ENCODE assay signal across 18 cellular contexts in the genomic region with DNA sequence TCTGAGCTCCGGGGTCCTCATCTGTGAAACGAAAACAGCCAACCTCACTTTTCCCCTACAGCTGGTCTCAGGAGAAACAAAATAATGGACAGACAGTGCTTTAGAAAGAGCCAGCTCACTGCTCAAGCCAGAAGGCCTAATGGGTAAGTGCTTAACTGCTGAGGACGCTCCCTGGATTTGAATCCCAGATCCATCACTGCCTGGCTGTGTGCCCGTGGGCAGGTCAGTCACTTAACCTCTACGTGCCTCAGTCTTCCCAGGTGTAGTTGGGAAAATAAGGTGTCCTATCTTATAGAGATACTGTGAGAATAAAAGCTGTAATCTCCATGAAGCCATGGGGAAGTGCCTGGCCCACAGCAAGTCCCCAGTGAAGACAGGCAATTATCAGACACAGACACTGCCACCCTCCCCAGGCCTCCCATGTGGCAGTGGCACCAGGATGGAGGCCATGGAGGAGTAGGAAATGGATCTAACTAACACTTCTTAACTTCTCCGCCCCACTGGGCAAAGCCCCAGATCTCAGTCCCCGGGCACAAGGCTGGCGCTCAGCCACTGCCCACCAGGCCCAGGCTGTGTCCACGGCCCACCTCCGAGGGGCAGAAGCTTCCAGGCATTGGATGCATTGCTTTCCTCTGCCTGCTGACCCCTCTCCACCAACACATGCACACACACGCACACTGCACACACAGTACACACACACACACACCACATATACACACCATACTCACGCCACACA. TPM values are rescaled to one million over a fixed set of nuclear protein-coding genes. Genes with fewer than 3 reads are reported as not detected.
DNase-seq lines count a peak whose midpoint lies in the region; ATAC-seq and TF ChIP-seq lines count a peak whose summit lies in the region.
"Had no signal": no experiment of that assay in that cellular context is flagged by ENCODE, and none has a peak within 500 bp of the region (broad histone marks: within the 10 kb centered on the region; RNA-seq: fewer than 3 reads in every experiment).

No MANE protein-coding gene starts in this region.

- no peak overlapping the region for H3K23ac ChIP-seq in trophoblast cell (ENCODE audit: low read length)

- H3K27ac Mint-ChIP-seq in activated CD4-positive, alpha-beta T cell treated with anti-CD3 and anti-CD28 coated beads, Interleukin-2, amount 10 ng/mL, durations not matched to agents 24 days and 14 days, result peak overlapping the region; percentile 27
- peak overlapping the region; percentile 11 for H3K27ac Mint-ChIP-seq in central memory CD8-positive, alpha-beta T cell (ENCODE audit: low read depth)
- no peak overlapping the region for H3K27ac Mint-ChIP-seq in activated naive CD4-positive, alpha-beta T cell treated with anti-CD3 and anti-CD28 coated beads, Interleukin-2, amount 10 ng/mL, durations not matched to agents 7 days and 5 days
- no peak overlapping the region for H3K27ac Mint-ChIP-seq in mesothelial cell of epicardium
- H3K27ac Mint-ChIP-seq: activated CD4-positive, alpha-beta memory T cell treated with anti-CD3 and anti-CD28 coated beads, Interleukin-2, amount 10 ng/mL, durations not matched to agents 7 days and 5 days; activated T-cell treated with anti-CD3 and anti-CD28 coated beads, Interleukin-2, amount 50 U/mL, for 24 hours; CD8-positive, alpha-beta T cell had no signal

- no peak overlapping the region for H3K9ac ChIP-seq in trophoblast cell (ENCODE audit: low read length)

- H2AK5ac ChIP-seq in trophoblast cell (ENCODE audit: low read length), result no peak overlapping the region

- intact Hi-C loops in activated CD4-positive, alpha-beta T cell treated with anti-CD3 and anti-CD28 coated beads, Interleukin-2, amount 10 ng/mL, durations not matched to agents 24 days and 14 days (cut with micrococcal nuclease), result no loop called here

- H3K9me3 ChIP-seq in trophoblast cell (ENCODE audit: insufficient read depth, low read depth, low read length), result peaks cover 5% of the 10 kb centered on the region
- H3K9me3 ChIP-seq: tibial artery had no signal

- H3K14ac ChIP-seq in trophoblast cell (ENCODE audit: low read length), result no peak overlapping the region

- H4K91ac ChIP-seq in trophoblast cell (ENCODE audit: low read depth, low read length), result no peak overlapping the region

- peaks cover 0 to 2% of the 10 kb centered on the region in 2 experiments for H3K36me3 ChIP-seq in trophoblast cell (ENCODE audit: control insufficient read depth in 1 of 2, insufficient read depth in 2 of 2, low read length in 2 of 2)

- no peak overlapping the region for H3K4ac ChIP-seq in trophoblast cell (ENCODE audit: low read depth, low read length)

- H3K4me1 Mint-ChIP-seq in activated CD4-positive, alpha-beta T cell treated with anti-CD3 and anti-CD28 coated beads, Interleukin-2, amount 10 ng/mL, durations not matched to agents 24 days and 14 days, result peaks cover 18% of the 10 kb centered on the region
- H3K4me1 Mint-ChIP-seq in central memory CD8-positive, alpha-beta T cell, result peaks cover 56% of the 10 kb centered on the region
- peaks cover 4% of the 10 kb centered on the region for H3K4me1 Mint-ChIP-seq in activated naive CD4-positive, alpha-beta T cell treated with anti-CD3 and anti-CD28 coated beads, Interleukin-2, amount 10 ng/mL, durations not matched to agents 7 days and 5 days
- peaks cover 25% of the 10 kb centered on the region for H3K4me1 Mint-ChIP-seq in mesothelial cell of epicardium
- H3K4me1 Mint-ChIP-seq: activated CD4-positive, alpha-beta memory T cell treated with anti-CD3 and anti-CD28 coated beads, Interleukin-2, amount 10 ng/mL, durations not matched to agents 7 days and 5 days had no signal

- no peak overlapping the region for H4K12ac ChIP-seq in trophoblast cell (ENCODE audit: low read depth, low read length)

- peak overlapping the region; percentile 44 for H3K4me3 ChIP-seq in trophoblast cell (ENCODE audit: low read depth, low read length)
- H3K4me3 ChIP-seq: dorsolateral prefrontal cortex, tibial artery had no signal

- no peaks in the 10 kb centered on the region for H3K9me3 Mint-ChIP-seq in activated CD4-positive, alpha-beta T cell treated with anti-CD3 and anti-CD28 coated beads, Interleukin-2, amount 10 ng/mL, durations not matched to agents 24 days and 14 days
- no peaks in the 10 kb centered on the region for H3K9me3 Mint-ChIP-seq in central memory CD8-positive, alpha-beta T cell
- H3K9me3 Mint-ChIP-seq in activated naive CD4-positive, alpha-beta T cell treated with anti-CD3 and anti-CD28 coated beads, Interleukin-2, amount 10 ng/mL, durations not matched to agents 7 days and 5 days, result no peaks in the 10 kb centered on the region
- no peaks in the 10 kb centered on the region for H3K9me3 Mint-ChIP-seq in mesothelial cell of epicardium
- H3K9me3 Mint-ChIP-seq: activated CD4-positive, alpha-beta memory T cell treated with anti-CD3 and anti-CD28 coated beads, Interleukin-2, amount 10 ng/mL, durations not matched to agents 7 days and 5 days; activated naive CD4-positive, alpha-beta T cell treated with anti-CD3 and anti-CD28 coated beads, Interleukin-2, amount 50 U/mL, for 72 hours; activated T-cell treated with anti-CD3 and anti-CD28 coated beads, Interleukin-2, amount 50 U/mL, for 24 hours; CD8-positive, alpha-beta T cell had no signal

- no peaks in the 10 kb centered on the region for H3K36me3 Mint-ChIP-seq in activated CD4-positive, alpha-beta T cell treated with anti-CD3 and anti-CD28 coated beads, Interleukin-2, amount 10 ng/mL, durations not matched to agents 24 days and 14 days (ENCODE audit: low read depth)
- peaks cover 8% of the 10 kb centered on the region for H3K36me3 Mint-ChIP-seq in central memory CD8-positive, alpha-beta T cell (ENCODE audit: insufficient read depth)
- H3K36me3 Mint-ChIP-seq in activated naive CD4-positive, alpha-beta T cell treated with anti-CD3 and anti-CD28 coated beads, Interleukin-2, amount 10 ng/mL, durations not matched to agents 7 days and 5 days, result no peaks in the 10 kb centered on the region
- peaks cover 5% of the 10 kb centered on the region for H3K36me3 Mint-ChIP-seq in mesothelial cell of epicardium
- H3K36me3 Mint-ChIP-seq: activated naive CD4-positive, alpha-beta T cell treated with anti-CD3 and anti-CD28 coated beads, Interleukin-2, amount 50 U/mL, for 72 hours; CD8-positive, alpha-beta T cell had no signal

- no peak overlapping the region for H2BK120ac ChIP-seq in trophoblast cell (ENCODE audit: insufficient read depth, low read length, poor library complexity)

- no peak for DNase-seq in activated CD4-positive, alpha-beta T cell treated with anti-CD3 and anti-CD28 coated beads, Interleukin-2, amount 10 ng/mL, durations not matched to agents 24 days and 14 days
- DNase-seq in activated CD4-positive, alpha-beta T cell treated with anti-CD3 and anti-CD28 coated beads for 48 hours, result no peak
- DNase-seq in NCI-H1092 (lab: John Stamatoyannopoulos, UW), result peak; percentile 52
- DNase-seq in central memory CD8-positive, alpha-beta T cell (ENCODE audit: low spot score in 2 of 2), result no peak
- DNase-seq in trophoblast cell, result no peak
- DNase-seq in activated naive CD4-positive, alpha-beta T cell treated with anti-CD3 and anti-CD28 coated beads, Interleukin-2, amount 10 ng/mL, durations not matched to agents 7 days and 5 days, result no peak
- DNase-seq in mesothelial cell of epicardium (ENCODE audit: low spot score in 2 of 2, unreplicated experiment in 2 of 2), result no peak
- DNase-seq: activated CD4-positive, alpha-beta memory T cell treated with anti-CD3 and anti-CD28 coated beads, Interleukin-2, amount 10 ng/mL, durations not matched to agents 7 days and 5 days; activated T-cell treated with anti-CD3 and anti-CD28 coated beads, Interleukin-2, amount 50 U/mL, for 24 hours; dorsolateral prefrontal cortex; KG1; NCI-H510A treated with DMSO at 0.1 percent for 48 hours; SIG-M5; tibial artery had no signal

- no peak overlapping the region for H3K4me3 Mint-ChIP-seq in activated CD4-positive, alpha-beta T cell treated with anti-CD3 and anti-CD28 coated beads, Interleukin-2, amount 10 ng/mL, durations not matched to agents 24 days and 14 days
- no peak overlapping the region for H3K4me3 Mint-ChIP-seq in central memory CD8-positive, alpha-beta T cell
- no peak overlapping the region for H3K4me3 Mint-ChIP-seq in activated naive CD4-positive, alpha-beta T cell treated with anti-CD3 and anti-CD28 coated beads, Interleukin-2, amount 10 ng/mL, durations not matched to agents 7 days and 5 days
- no peak overlapping the region for H3K4me3 Mint-ChIP-seq in mesothelial cell of epicardium
- H3K4me3 Mint-ChIP-seq: activated CD4-positive, alpha-beta memory T cell treated with anti-CD3 and anti-CD28 coated beads, Interleukin-2, amount 10 ng/mL, durations not matched to agents 7 days and 5 days; activated T-cell treated with anti-CD3 and anti-CD28 coated beads, Interleukin-2, amount 50 U/mL, for 24 hours; CD8-positive, alpha-beta T cell had no signal

- peaks cover 5% of the 10 kb centered on the region for H3K27me3 Mint-ChIP-seq in activated CD4-positive, alpha-beta T cell treated with anti-CD3 and anti-CD28 coated beads, Interleukin-2, amount 10 ng/mL, durations not matched to agents 24 days and 14 days
- no peaks in the 10 kb centered on the region for H3K27me3 Mint-ChIP-seq in central memory CD8-positive, alpha-beta T cell
- peaks cover 37% of the 10 kb centered on the region for H3K27me3 Mint-ChIP-seq in activated naive CD4-positive, alpha-beta T cell treated with anti-CD3 and anti-CD28 coated beads, Interleukin-2, amount 10 ng/mL, durations not matched to agents 7 days and 5 days
- no peaks in the 10 kb centered on the region for H3K27me3 Mint-ChIP-seq in mesothelial cell of epicardium (ENCODE audit: low read depth)
- H3K27me3 Mint-ChIP-seq: activated CD4-positive, alpha-beta memory T cell treated with anti-CD3 and anti-CD28 coated beads, Interleukin-2, amount 10 ng/mL, durations not matched to agents 7 days and 5 days; activated T-cell treated with anti-CD3 and anti-CD28 coated beads, Interleukin-2, amount 50 U/mL, for 24 hours had no signal

- H4K8ac ChIP-seq in trophoblast cell (ENCODE audit: low read depth, low read length), result no peak overlapping the region

- ATAC-seq in central memory CD8-positive, alpha-beta T cell (replicated peaks; ENCODE audit: extremely low read depth, poor library complexity, severe bottlenecking), result no peak
- no peak for ATAC-seq in HG03095 (IDR thresholded peaks at IDR 0.05; ENCODE audit: unreplicated experiment)
- ATAC-seq: activated naive CD4-positive, alpha-beta T cell treated with anti-CD3 and anti-CD28 coated beads, Interleukin-2, amount 50 U/mL, for 72 hours; CD8-positive, alpha-beta T cell; left lobe of liver had no signal

- CTCF ChIA-PET in activated naive CD4-positive, alpha-beta T cell treated with anti-CD3 and anti-CD28 coated beads, Interleukin-2, amount 10 ng/mL, durations not matched to agents 7 days and 5 days (lab: Charles Lee), result interaction anchor here (1.0 to 2.7 kb wide), 7 partner anchors 9 to 169 kb away, joined by 3 to 39 read pairs (median 6); partner anchors contain the start of gene TP53I11

- H2BK12ac ChIP-seq in trophoblast cell (ENCODE audit: low read length), result no peak overlapping the region

- no peaks in the 10 kb centered on the region for H3K79me1 ChIP-seq in trophoblast cell (ENCODE audit: low read length)

- H3K4me2 ChIP-seq in trophoblast cell (ENCODE audit: low read length), result no peak overlapping the region

- no peaks in the 10 kb centered on the region for H3K27me3 ChIP-seq in trophoblast cell (ENCODE audit: insufficient read depth, low read length)
- H3K27me3 ChIP-seq: tibial artery had no signal

- H3K4me1 ChIP-seq in trophoblast cell (ENCODE audit: control insufficient read depth in 1 of 2, insufficient read depth in 2 of 2, low read length in 2 of 2), result peaks cover 3 to 5% of the 10 kb centered on the region in 2 experiments

- no peak for TF ChIP-seq CTCF in mesothelial cell of epicardium (IDR thresholded peaks at IDR 0.05; ENCODE audit: unreplicated experiment)

- H2AFZ ChIP-seq in trophoblast cell (ENCODE audit: insufficient read depth, low read length, poor library complexity), result no peak overlapping the region

- H2BK5ac ChIP-seq in trophoblast cell (ENCODE audit: low read depth, low read length, poor library complexity), result no peak overlapping the region

- no CpG with 5 or more reads among the region's 12 CpGs for WGBS in trophoblast cell (ENCODE audit: extremely low coverage, insufficient coverage, insufficient read length)

- no peak overlapping the region for H3K27ac ChIP-seq in trophoblast cell (ENCODE audit: low read depth, low read length)
- H3K27ac ChIP-seq: tibial artery had no signal

- H3K79me2 ChIP-seq in trophoblast cell (ENCODE audit: control insufficient read depth, insufficient read depth, low read length, poor library complexity), result no peaks in the 10 kb centered on the region

- no peak overlapping the region for H3K18ac ChIP-seq in trophoblast cell (ENCODE audit: low read length)

RNA-seq across cellular contexts. Expression of gene TP53I11, which starts 9.2 kb away (rescaled TPM):
- 8.6 and 9.1 TPM in 2 replicates for total RNA-seq in activated CD4-positive, alpha-beta T cell treated with anti-CD3 and anti-CD28 coated beads, Interleukin-2, amount 10 ng/mL, durations not matched to agents 24 days and 14 days
- 39.8 and 41.5 TPM in 2 replicates for polyA plus RNA-seq in trophoblast cell (2013)
- 71.0 to 81.0 TPM (median 73.1 TPM) in 3 replicates for total RNA-seq in mesothelial cell of epicardium

Comparison
In these comparisons a context has a peak if more than half of its experiments do, and no peak if none do; other contexts are left out.
1. H3K27ac Mint-ChIP-seq: peak in activated CD4-positive, alpha-beta T cell treated with anti-CD3 and anti-CD28 coated beads, Interleukin-2, amount 10 ng/mL, durations not matched to agents 24 days and 14 days (single experiment) and central memory CD8-positive, alpha-beta T cell (single experiment); none in activated naive CD4-positive, alpha-beta T cell treated with anti-CD3 and anti-CD28 coated beads, Interleukin-2, amount 10 ng/mL, durations not matched to agents 7 days and 5 days (single experiment) and mesothelial cell of epicardium (single experiment).